In the genomic region with DNA sequence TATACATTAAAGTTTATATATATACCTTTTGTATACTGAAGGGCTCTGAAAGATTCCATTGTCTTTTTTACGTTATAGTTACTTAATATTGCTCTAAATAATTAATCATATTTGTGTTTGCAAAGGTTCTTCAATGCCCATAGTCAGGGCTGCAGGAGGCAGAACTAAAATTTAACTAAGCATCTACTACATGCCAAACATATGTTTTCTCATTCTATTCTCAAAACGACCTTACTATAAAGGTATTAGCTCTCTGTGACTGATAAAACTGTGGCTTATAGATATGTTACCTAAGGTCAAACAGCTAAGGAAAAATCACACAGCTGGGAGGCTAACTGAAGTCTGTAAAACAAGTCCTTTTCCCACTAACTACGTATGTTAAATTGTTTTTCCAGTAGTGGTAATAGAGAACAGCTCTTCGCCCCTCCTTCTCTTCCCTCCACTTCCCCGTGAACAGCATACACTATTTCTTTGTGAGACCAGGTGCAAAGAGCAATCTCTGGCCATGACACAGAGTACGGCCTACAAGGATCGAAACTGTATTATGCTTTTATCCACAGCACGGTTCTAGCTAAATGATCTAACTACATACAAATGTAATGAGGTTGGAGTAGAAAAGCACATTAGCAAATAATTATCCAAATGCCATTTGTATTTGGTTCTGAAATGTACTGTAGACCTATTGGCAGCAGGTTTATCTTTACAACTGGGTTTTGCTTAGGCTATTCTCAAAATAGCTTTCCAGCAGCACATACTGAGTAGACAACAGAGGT, we compare ENCODE assay signal across 8 cellular contexts. TPM values are rescaled to one million over a fixed set of nuclear protein-coding genes. Genes with fewer than 3 reads are reported as not detected.
DNase-seq lines count a peak whose midpoint lies in the region; ATAC-seq, FAIRE-seq and TF ChIP-seq lines count a peak whose summit lies in the region.

No MANE protein-coding gene starts in this region.

- ATAC-seq in HG03108 (IDR thresholded peaks at IDR 0.05; ENCODE audit: unreplicated experiment) (no peak), GM18517 (IDR thresholded peaks at IDR 0.05; ENCODE audit: unreplicated experiment) (no peak), HG03175 (IDR thresholded peaks at IDR 0.05; ENCODE audit: unreplicated experiment) (no peak)

- FAIRE-seq in GM19239 (lab: Jason Lieb, UNC), result peak; percentile 53

- TF ChIP-seq CTCF in nephron (IDR thresholded peaks at IDR 0.05; ENCODE audit: unreplicated experiment in 3 of 3), result no peak

- H3K36me3 Mint-ChIP-seq in nephron (ENCODE audit: low read depth), result no peaks in the 10 kb centered on the region

- H3K4me3 ChIP-seq in NT2/D1 (ENCODE audit: insufficient read length, low read depth), result peak overlapping the region; percentile 72
- H3K4me3 ChIP-seq in ectodermal cell (ENCODE audit: insufficient read depth, low read depth, low read length), result peak overlapping the region; percentile 71

- peak overlapping the region; percentile 98 to 99 (median 99) for H3K27ac Mint-ChIP-seq in nephron

- no peak for DNase-seq in GM19239 (ENCODE audit: insufficient read length, low spot score)
- DNase-seq in NT2/D1 (ENCODE audit: low read depth, low spot score), result no peak
- no peak for DNase-seq in foreskin melanocyte

- H3K4me1 Mint-ChIP-seq in nephron, result peaks cover 49% of the 10 kb centered on the region

- H3K4me1 ChIP-seq in NT2/D1 (ENCODE audit: insufficient read depth, insufficient read length) (no peaks in the 10 kb centered on the region), ectodermal cell (ENCODE audit: control insufficient read depth, insufficient read depth, low read length) (peaks cover 5% of the 10 kb centered on the region)

- no peaks in the 10 kb centered on the region for H3K9me3 Mint-ChIP-seq in nephron

- H3K27ac ChIP-seq in ectodermal cell (ENCODE audit: insufficient read depth, low read depth, low read length, poor library complexity, severe bottlenecking), result no peak overlapping the region

- no peak overlapping the region for H3K9ac ChIP-seq in NT2/D1 (ENCODE audit: insufficient read length, low read depth)

- no peaks in the 10 kb centered on the region for H3K27me3 ChIP-seq in NT2/D1 (ENCODE audit: insufficient read depth, insufficient read length)
- H3K27me3 ChIP-seq in ectodermal cell (ENCODE audit: control insufficient read depth, insufficient read depth, low read length, poor library complexity, severe bottlenecking), result peaks cover 26% of the 10 kb centered on the region

- no peaks in the 10 kb centered on the region for H3K27me3 Mint-ChIP-seq in nephron (ENCODE audit: low read depth)

- H3K4me3 Mint-ChIP-seq in nephron, result peak overlapping the region; percentile 90 to 94 (median 93)

- H3K9me3 ChIP-seq in NT2/D1 (ENCODE audit: insufficient read depth, low read length) (no peaks in the 10 kb centered on the region), ectodermal cell (ENCODE audit: control insufficient read depth, low read length) (no peaks in the 10 kb centered on the region)

- 88 to 91% methylated on average over 6 to 7 of the region's 8 CpGs for WGBS in ectodermal cell, 2 experiments

- H3K36me3 ChIP-seq in NT2/D1 (ENCODE audit: insufficient read depth, insufficient read length, low read length), result no peaks in the 10 kb centered on the region
- no peaks in the 10 kb centered on the region for H3K36me3 ChIP-seq in ectodermal cell (ENCODE audit: control insufficient read depth, insufficient read depth, low read length)

RNA-seq across cellular contexts. Expression of gene CNOT6L, which starts 1.7 kb away (rescaled TPM):
- 4.4 TPM for polyA plus RNA-seq in ectodermal cell (2013, experiment 1 of 4)
- polyA plus RNA-seq in ectodermal cell (2013, experiment 2 of 4), result 3.4 TPM
- 4.2 TPM for polyA plus RNA-seq in ectodermal cell (2013, experiment 3 of 4)
- polyA plus RNA-seq in ectodermal cell (2013, experiment 4 of 4), result 4.1 TPM

RNA-seq across cellular contexts. Expression of gene MRPL1, which starts 45.1 kb away (rescaled TPM):
- 31.2 TPM for polyA plus RNA-seq in ectodermal cell (2013, experiment 1 of 4)
- 44.5 TPM for polyA plus RNA-seq in ectodermal cell (2013, experiment 2 of 4)
- 31.9 TPM for polyA plus RNA-seq in ectodermal cell (2013, experiment 3 of 4)
- 31.9 TPM for polyA plus RNA-seq in ectodermal cell (2013, experiment 4 of 4)
